Comparison of ENCODE assay signal across 8 cellular contexts in genomic region chr6:78810146-78810545, GRCh38. TPM values are rescaled to one million over a fixed set of nuclear protein-coding genes. Genes with fewer than 3 reads are reported as not detected.
A peak's percentile ranks its signal among the peaks of the same experiment; 100 is the strongest.
DNase-seq lines count a peak whose midpoint lies in the region; ATAC-seq and TF ChIP-seq lines count a peak whose summit lies in the region.

No MANE protein-coding gene starts in this region.

- H3K27ac ChIP-seq in upper lobe of left lung = no peak overlapping the region

- WGBS in upper lobe of left lung, 2 donors = 17 to 21% methylated on average over 1 of the region's 1 CpG

- no peaks in the 10 kb centered on the region for H3K9me3 ChIP-seq in upper lobe of left lung

- peak; percentile 70 for ATAC-seq in GM21786 (IDR thresholded peaks at IDR 0.05; ENCODE audit: unreplicated experiment)
- ATAC-seq in GM18517 (IDR thresholded peaks at IDR 0.05; ENCODE audit: unreplicated experiment) = no peak
- ATAC-seq in HG02571 (IDR thresholded peaks at IDR 0.05; ENCODE audit: unreplicated experiment) = no peak
- no peak for ATAC-seq in upper lobe of left lung (ENCODE audit: low FRiP score in 2 of 2)

- DNase-seq in COLO829 (ENCODE audit: low spot score) (peak; percentile 10), NCI-H2196 treated with DMSO at 0.1 percent for 48 hours (lab: John Stamatoyannopoulos, UW; ENCODE audit: unreplicated experiment) (peak; percentile 5), ecto neural progenitor cell (ENCODE audit: low spot score) (peak; percentile 52), retinal pigment epithelial cell (ENCODE audit: low read depth) (no peak), upper lobe of left lung (no peak)

- H3K27me3 ChIP-seq in upper lobe of left lung = no peaks in the 10 kb centered on the region

- no peaks in the 10 kb centered on the region for H3K36me3 ChIP-seq in upper lobe of left lung

- peak; percentile 78 for TF ChIP-seq CTCF in retinal pigment epithelial cell (conservative IDR thresholded peaks at IDR 0.05; ENCODE audit: low read depth, low read length)
- no peak for TF ChIP-seq CTCF in upper lobe of left lung (IDR thresholded peaks at IDR 0.05)

- TF ChIP-seq POLR2A in upper lobe of left lung (IDR thresholded peaks at IDR 0.05) = no peak

- H3K4me3 ChIP-seq in retinal pigment epithelial cell (ENCODE audit: low read length) = no peak overlapping the region
- H3K4me3 ChIP-seq in upper lobe of left lung = no peak overlapping the region

- TF ChIP-seq EP300 in upper lobe of left lung (IDR thresholded peaks at IDR 0.05) = no peak

- H3K4me1 ChIP-seq in upper lobe of left lung = no peaks in the 10 kb centered on the region

RNA-seq across cellular contexts. Expression of gene IRAK1BP1, which starts 57.2 kb away (rescaled TPM):
- total RNA-seq in upper lobe of left lung = 1 to 10 TPM; 2.2 to 9.6 (median 5.2) TPM

Comparison
In these comparisons a context has a peak if more than half of its experiments do, and no peak if none do; other contexts are left out.
1. DNase-seq: peak in COLO829 (single experiment), NCI-H2196 treated with DMSO at 0.1 percent for 48 hours (single experiment) and ecto neural progenitor cell (single experiment); none in retinal pigment epithelial cell (single experiment) and upper lobe of left lung (0 of 2).